Comparison of ENCODE assay signal across 2 cellular contexts in genomic region chr15:100715571-100716455, GRCh38.
TF ChIP-seq lines count a peak whose summit lies in the region.

No MANE protein-coding gene starts in this region.

TF ChIP-seq in A549, 52 proteins besides CTCF, POLR2A, EP300 and RAD21:
- no peak for TF ChIP-seq RFX5 (IDR thresholded peaks at IDR 0.05)
- no peak for TF ChIP-seq ZFP36 (IDR thresholded peaks at IDR 0.05; ENCODE audit: borderline replicate concordance, partially characterized antibody)
- TF ChIP-seq GATA3 (IDR thresholded peaks at IDR 0.05; ENCODE audit: borderline replicate concordance), result peak; percentile 66; the same call in 1 of the 2 replicates
- no peak for TF ChIP-seq FOSL2 (IDR thresholded peaks at IDR 0.05)
- TF ChIP-seq FOSL2 (CRISPR knock-in tag; IDR thresholded peaks at IDR 0.05), result no peak
- no peak for TF ChIP-seq HDAC2 (IDR thresholded peaks at IDR 0.05)
- no peak for TF ChIP-seq TFCP2L1 (CRISPR knock-in tag; IDR thresholded peaks at IDR 0.05)
- TF ChIP-seq CHD2 (IDR thresholded peaks at IDR 0.05; ENCODE audit: low read length, partially characterized antibody), result no peak
- peak; percentile 52; the same call in 1 of the 2 replicates for TF ChIP-seq HOXB5 (CRISPR knock-in tag; IDR thresholded peaks at IDR 0.05)
- TF ChIP-seq, protein P1, sequence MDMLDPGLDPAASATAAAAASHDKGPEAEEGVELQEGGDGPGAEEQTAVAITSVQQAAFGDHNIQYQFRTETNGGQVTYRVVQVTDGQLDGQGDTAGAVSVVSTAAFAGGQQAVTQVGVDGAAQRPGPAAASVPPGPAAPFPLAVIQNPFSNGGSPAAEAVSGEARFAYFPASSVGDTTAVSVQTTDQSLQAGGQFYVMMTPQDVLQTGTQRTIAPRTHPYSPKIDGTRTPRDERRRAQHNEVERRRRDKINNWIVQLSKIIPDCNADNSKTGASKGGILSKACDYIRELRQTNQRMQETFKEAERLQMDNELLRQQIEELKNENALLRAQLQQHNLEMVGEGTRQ (IDR thresholded peaks at IDR 0.05), result no peak
- TF ChIP-seq TP53 (CRISPR knock-in tag; IDR thresholded peaks at IDR 0.05), result no peak
- TF ChIP-seq HOXB13 (CRISPR knock-in tag; IDR thresholded peaks at IDR 0.05; ENCODE audit: low read depth), result no peak
TF ChIP-seq in A549: peak in this region for 2.

TF ChIP-seq in IMR-90, 13 proteins besides CTCF, POLR2A, EP300 and RAD21:
- no peak for TF ChIP-seq FOS (IDR thresholded peaks at IDR 0.05; ENCODE audit: low read depth, low read length)
- no peak for TF ChIP-seq RCOR1 (IDR thresholded peaks at IDR 0.05; ENCODE audit: insufficient replicate concordance, low read length)
- TF ChIP-seq MAZ (IDR thresholded peaks at IDR 0.05; ENCODE audit: borderline replicate concordance, low read depth, low read length), result no peak
- TF ChIP-seq CHD1 (IDR thresholded peaks at IDR 0.05; ENCODE audit: low read depth, low read length), result no peak
- TF ChIP-seq, protein P1 (IDR thresholded peaks at IDR 0.05; ENCODE audit: low read depth, low read length), result no peak
- no peak for TF ChIP-seq MAFK (IDR thresholded peaks at IDR 0.05; ENCODE audit: low read depth, low read length)
- TF ChIP-seq NFE2L2 (IDR thresholded peaks at IDR 0.05; ENCODE audit: low read depth, low read length), result no peak
- no peak for TF ChIP-seq MXI1 (IDR thresholded peaks at IDR 0.05; ENCODE audit: borderline replicate concordance, low read depth, low read length)
- TF ChIP-seq SMC3 (IDR thresholded peaks at IDR 0.05; ENCODE audit: low read depth, low read length), result no peak
- no peak for TF ChIP-seq RFX5 (IDR thresholded peaks at IDR 0.05; ENCODE audit: low read depth, low read length)
- no peak for TF ChIP-seq CEBPB (IDR thresholded peaks at IDR 0.05; ENCODE audit: low read depth, low read length)
- TF ChIP-seq BHLHE40 (IDR thresholded peaks at IDR 0.05; ENCODE audit: low read depth, low read length), result no peak
- TF ChIP-seq, protein P2, sequence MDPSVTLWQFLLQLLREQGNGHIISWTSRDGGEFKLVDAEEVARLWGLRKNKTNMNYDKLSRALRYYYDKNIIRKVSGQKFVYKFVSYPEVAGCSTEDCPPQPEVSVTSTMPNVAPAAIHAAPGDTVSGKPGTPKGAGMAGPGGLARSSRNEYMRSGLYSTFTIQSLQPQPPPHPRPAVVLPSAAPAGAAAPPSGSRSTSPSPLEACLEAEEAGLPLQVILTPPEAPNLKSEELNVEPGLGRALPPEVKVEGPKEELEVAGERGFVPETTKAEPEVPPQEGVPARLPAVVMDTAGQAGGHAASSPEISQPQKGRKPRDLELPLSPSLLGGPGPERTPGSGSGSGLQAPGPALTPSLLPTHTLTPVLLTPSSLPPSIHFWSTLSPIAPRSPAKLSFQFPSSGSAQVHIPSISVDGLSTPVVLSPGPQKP (IDR thresholded peaks at IDR 0.05; ENCODE audit: borderline replicate concordance, low read depth, low read length), result no peak
